In genomic region chr13:110616103-110617101, GRCh38 we compare ENCODE assay signal across 1 cellular context.
A peak's percentile ranks its signal among the peaks of the same experiment; 100 is the strongest.
TF ChIP-seq lines count a peak whose summit lies in the region.

No MANE protein-coding gene starts in this region.

TF ChIP-seq in K562, 482 proteins besides CTCF, POLR2A, EP300 and RAD21 (continued from another document and continues in another):
- no peak for TF ChIP-seq ZBTB33 (CRISPR knock-in tag; IDR thresholded peaks at IDR 0.05)
- no peak for TF ChIP-seq NBN (IDR thresholded peaks at IDR 0.05; ENCODE audit: low read depth)
- TF ChIP-seq TCFL5 (CRISPR knock-in tag; conservative IDR thresholded peaks at IDR 0.05), result no peak
- TF ChIP-seq HDAC3 (IDR thresholded peaks at IDR 0.05; ENCODE audit: borderline replicate concordance, partially characterized antibody), result no peak
- TF ChIP-seq MCM2 (IDR thresholded peaks at IDR 0.05; ENCODE audit: low read depth), result no peak
- TF ChIP-seq HMG20B (CRISPR knock-in tag; IDR thresholded peaks at IDR 0.05), result no peak
- TF ChIP-seq GTF3C2 (IDR thresholded peaks at IDR 0.05; ENCODE audit: borderline replicate concordance, extremely low read depth, insufficient read length), result no peak
- TF ChIP-seq SIN3A (IDR thresholded peaks at IDR 0.05; ENCODE audit: borderline replicate concordance in 2 of 2, control insufficient read depth in 1 of 2, low read depth in 2 of 2, low read length in 2 of 2), result no peak
- no peak for TF ChIP-seq ZNF77 (CRISPR knock-in tag; IDR thresholded peaks at IDR 0.05)
- no peak for TF ChIP-seq KAT2B (IDR thresholded peaks at IDR 0.05; ENCODE audit: low read depth, low read length)
- TF ChIP-seq RBBP5 (IDR thresholded peaks at IDR 0.05; ENCODE audit: borderline replicate concordance, insufficient read depth, low read length, poor library complexity, severe bottlenecking), result peak; percentile 61
- no peak for TF ChIP-seq RERE (CRISPR knock-in tag; IDR thresholded peaks at IDR 0.05; ENCODE audit: borderline replicate concordance)
- TF ChIP-seq EGR1 (conservative IDR thresholded peaks at IDR 0.05), result peak; percentile 81
- TF ChIP-seq CXXC5 (CRISPR knock-in tag; IDR thresholded peaks at IDR 0.05), result no peak
- TF ChIP-seq TCF7L2 (IDR thresholded peaks at IDR 0.05; ENCODE audit: low read depth, low read length), result no peak
- no peak for TF ChIP-seq NR1H2 (CRISPR knock-in tag; IDR thresholded peaks at IDR 0.05)
- no peak for TF ChIP-seq ETS2 (tag; IDR thresholded peaks at IDR 0.05; ENCODE audit: borderline replicate concordance, poor library complexity, severe bottlenecking)
- no peak for TF ChIP-seq CHD7 (IDR thresholded peaks at IDR 0.05; ENCODE audit: low read depth, low read length)
- TF ChIP-seq RBM39 (optimal IDR thresholded peaks at IDR 0.05; ENCODE audit: low read depth, low read length), result no peak
- TF ChIP-seq ZNF280B (CRISPR knock-in tag; IDR thresholded peaks at IDR 0.05), result no peak
- TF ChIP-seq CREB5 (CRISPR knock-in tag; IDR thresholded peaks at IDR 0.05), result no peak
- peak in 1 of 2 experiments; percentile 18 for TF ChIP-seq E2F6 (IDR thresholded peaks at IDR 0.05; ENCODE audit: borderline replicate concordance in 1 of 2, extremely low read depth in 1 of 2, insufficient read depth in 1 of 2, insufficient read length in 1 of 2, low read depth in 1 of 2, low read length in 1 of 2, poor library complexity in 1 of 2, severe bottlenecking in 1 of 2)
- TF ChIP-seq ZNF586 (CRISPR knock-in tag; conservative IDR thresholded peaks at IDR 0.05), result no peak
- no peak for TF ChIP-seq ZNF830 (CRISPR knock-in tag; IDR thresholded peaks at IDR 0.05)
- no peak for TF ChIP-seq MIER1 (IDR thresholded peaks at IDR 0.05; ENCODE audit: low read depth)
- TF ChIP-seq FIP1L1 (IDR thresholded peaks at IDR 0.05; ENCODE audit: low read depth, low read length, poor library complexity, severe bottlenecking), result peak; percentile 12
